8 cellular contexts compared by ENCODE assay signal in genomic region chr14:67815573-67816235, GRCh38. TPM values are rescaled to one million over a fixed set of nuclear protein-coding genes. Genes with fewer than 3 reads are reported as not detected.
DNase-seq lines count a peak whose midpoint lies in the region; ATAC-seq, FAIRE-seq and TF ChIP-seq lines count a peak whose summit lies in the region.

No MANE protein-coding gene starts in this region.

- no peaks in the 10 kb centered on the region for H3K9me3 Mint-ChIP-seq in mesothelial cell of epicardium

- TF ChIP-seq CTCF in mesothelial cell of epicardium (IDR thresholded peaks at IDR 0.05; ENCODE audit: unreplicated experiment) (no peak), uterus (IDR thresholded peaks at IDR 0.05) (no peak)

- in situ Hi-C loops in G401 (cut with HindIII; ENCODE audit: low sequenced_read_pairs), result no loop called here

- no peaks in the 10 kb centered on the region for H3K27me3 Mint-ChIP-seq in mesothelial cell of epicardium (ENCODE audit: low read depth)

- peaks cover 0 to 6% of the 10 kb centered on the region in 2 donors for H3K4me1 ChIP-seq in uterus

- ATAC-seq in left colon, result no peak

- H3K27me3 ChIP-seq in uterus, result no peaks in the 10 kb centered on the region

- intact Hi-C loops in uterus (cut with DNase I; ENCODE audit: low total_unique reads), result no loop called here
- intact Hi-C loops in left colon (cut with DNase I, micrococcal nuclease), result no loop called here

- DNase-seq in G401 (ENCODE audit: low spot score), result peak; percentile 63
- peak; percentile 38 for DNase-seq in NCI-H2227 (lab: John Stamatoyannopoulos, UW; ENCODE audit: unreplicated experiment)
- DNase-seq in cerebellar cortex (ENCODE audit: low spot score), result peak; percentile 78
- no peak for DNase-seq in mesothelial cell of epicardium (ENCODE audit: low spot score in 2 of 2, unreplicated experiment in 2 of 2)
- DNase-seq in uterus, result no peak
- no peak for DNase-seq in left colon
- DNase-seq in cortex of kidney (lab: John Stamatoyannopoulos, UW), result no peak
- no peak for DNase-seq in urothelium cell line (ENCODE audit: low spot score)

- peak overlapping the region; percentile 61 to 90 for H3K4me3 ChIP-seq in uterus

- peak overlapping the region; percentile 98 for H3K27ac Mint-ChIP-seq in mesothelial cell of epicardium

- H3K9me3 ChIP-seq in uterus, result no peaks in the 10 kb centered on the region

- TF ChIP-seq POLR2A in uterus (IDR thresholded peaks at IDR 0.05), result no peak

- H3K36me3 ChIP-seq in uterus, result no peaks in the 10 kb centered on the region

- H3K4me3 Mint-ChIP-seq in mesothelial cell of epicardium, result peak overlapping the region; percentile 84

- peaks cover 6% of the 10 kb centered on the region for H3K36me3 Mint-ChIP-seq in mesothelial cell of epicardium

- peak overlapping the region; percentile 85 to 87 for H3K27ac ChIP-seq in uterus

- H3K4me1 Mint-ChIP-seq in mesothelial cell of epicardium, result peaks cover 26% of the 10 kb centered on the region

- FAIRE-seq in urothelium cell line (lab: Jason Lieb, UNC), result no peak

RNA-seq across cellular contexts. Expression of gene ZFYVE26, which starts 0.7 kb away (rescaled TPM):
- total RNA-seq in G401 (2014; rRNA removed; shearing (Covaris generic)), result 58.9 and 93.4 TPM in 2 replicates
- 31.3 to 36.1 TPM (median 32.9 TPM) in 3 replicates for total RNA-seq in mesothelial cell of epicardium
- total RNA-seq in uterus, result 10 to 100 TPM; 14.3 to 45.9 (median 28.2) TPM
- 10 to 100 TPM; 19.9 to 20.7 TPM for total RNA-seq in left colon

RNA-seq across cellular contexts. Expression of gene RAD51B, which starts 3.9 kb away (rescaled TPM):
- 61.4 and 103 TPM in 2 replicates for total RNA-seq in G401 (2014; rRNA removed; shearing (Covaris generic))
- total RNA-seq in mesothelial cell of epicardium (34.7 to 38.5 TPM (median 34.8 TPM) in 3 replicates), uterus (10 to 100 TPM; 29.5 to 100.0 (median 70.3) TPM), left colon (10 to 100 TPM; 13.7 to 16.8 TPM)

Comparison
In these comparisons a context has a peak if more than half of its experiments do, and no peak if none do; other contexts are left out.
1. DNase-seq: peak in G401 (single experiment), NCI-H2227 (single experiment) and cerebellar cortex (single experiment); none in mesothelial cell of epicardium (0 of 2), uterus (0 of 2), left colon (0 of 2), cortex of kidney (single experiment) and urothelium cell line (single experiment).